ENCODE assay signal across 1 cellular context in genomic region chr3:11274743-11275142, GRCh38.
A peak's percentile ranks its signal among the peaks of the same experiment; 100 is the strongest.
TF ChIP-seq lines count a peak whose summit lies in the region.

No MANE protein-coding gene starts in this region.

TF ChIP-seq in SK-N-SH, 30 proteins besides CTCF, POLR2A, EP300 and RAD21 (continued from another document):
- TF ChIP-seq ELF1 (IDR thresholded peaks at IDR 0.05) (no peak), SIN3A (IDR thresholded peaks at IDR 0.05; ENCODE audit: borderline replicate concordance, low read depth, low read length) (no peak), GABPA (IDR thresholded peaks at IDR 0.05; ENCODE audit: low read depth) (no peak), YY1 (IDR thresholded peaks at IDR 0.05; ENCODE audit: low read depth) (no peak), MXI1 (IDR thresholded peaks at IDR 0.05; ENCODE audit: low read depth, low read length) (no peak), CHD2 (IDR thresholded peaks at IDR 0.05; ENCODE audit: low read length, partially characterized antibody) (peak; percentile 54), ZBTB33 (IDR thresholded peaks at IDR 0.05; ENCODE audit: borderline replicate concordance, low read depth) (no peak)
- TF ChIP-seq, protein P1, sequence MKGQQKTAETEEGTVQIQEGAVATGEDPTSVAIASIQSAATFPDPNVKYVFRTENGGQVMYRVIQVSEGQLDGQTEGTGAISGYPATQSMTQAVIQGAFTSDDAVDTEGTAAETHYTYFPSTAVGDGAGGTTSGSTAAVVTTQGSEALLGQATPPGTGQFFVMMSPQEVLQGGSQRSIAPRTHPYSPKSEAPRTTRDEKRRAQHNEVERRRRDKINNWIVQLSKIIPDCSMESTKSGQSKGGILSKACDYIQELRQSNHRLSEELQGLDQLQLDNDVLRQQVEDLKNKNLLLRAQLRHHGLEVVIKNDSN (IDR thresholded peaks at IDR 0.05; ENCODE audit: borderline replicate concordance, low read depth): no peak
